ENCODE assay signal across 8 cellular contexts in the genomic region with DNA sequence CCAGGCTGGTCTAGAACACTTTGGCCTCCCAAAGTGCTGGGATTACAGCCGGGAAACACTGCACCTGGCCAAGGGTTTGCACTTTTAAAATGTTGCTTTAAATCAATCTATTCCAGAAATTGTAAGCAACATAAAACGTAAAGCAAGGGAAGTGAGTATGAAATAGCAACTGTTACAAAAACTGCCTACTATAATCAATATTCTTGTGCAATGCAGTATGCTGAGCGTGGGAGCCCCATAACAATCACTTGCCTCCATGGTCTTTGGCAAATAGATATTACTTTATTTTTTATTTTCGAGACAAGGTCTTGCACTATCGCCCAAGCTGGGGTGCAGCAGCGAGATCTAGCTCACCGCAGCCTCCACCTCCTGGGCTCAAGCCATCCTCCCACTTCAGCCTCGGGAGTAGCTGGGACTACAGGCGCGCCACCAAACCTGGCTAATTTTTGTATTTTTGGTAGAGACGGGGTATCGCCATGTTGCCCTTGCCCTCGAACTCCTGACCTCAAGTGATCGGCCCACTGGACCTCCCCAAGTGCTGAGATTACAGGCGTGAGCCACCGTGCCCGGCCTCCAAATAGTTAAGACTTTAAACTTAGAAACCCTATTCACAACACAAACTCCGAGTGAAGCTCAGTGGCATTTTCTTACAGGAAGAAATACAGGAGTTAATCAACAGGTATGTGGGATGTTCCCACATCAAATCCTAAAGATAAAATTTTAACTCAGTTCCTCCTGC. TPM values are rescaled to one million over a fixed set of nuclear protein-coding genes. Genes with fewer than 3 reads are reported as not detected.
DNase-seq lines count a peak whose midpoint lies in the region; ATAC-seq, FAIRE-seq and TF ChIP-seq lines count a peak whose summit lies in the region.

No MANE protein-coding gene starts in this region.

- H3K36me3 ChIP-seq in fibroblast of lung (ENCODE audit: control insufficient read depth, insufficient read depth, low read length): no peaks in the 10 kb centered on the region
- no peaks in the 10 kb centered on the region for H3K36me3 ChIP-seq in pancreas

- peaks cover 5% of the 10 kb centered on the region for H3K27me3 Mint-ChIP-seq in activated CD4-positive, alpha-beta T cell treated with anti-CD3 and anti-CD28 coated beads, Interleukin-2, amount 10 ng/mL, durations not matched to agents 7 days and 5 days

- DNase-seq in Right ventricle myocardium superior (peak; percentile 44), Right ventricle myocardium inferior (ENCODE audit: missing footprints) (no peak), fibroblast of lung (ENCODE audit: low read depth in 2 of 2) (no peak), pancreas (peak in 5 of 6 donors; percentile 21 to 55 (median 38)), SW 1271 (lab: John Stamatoyannopoulos, UW) (no peak), putamen (ENCODE audit: low spot score) (no peak)
- DNase-seq in activated CD4-positive, alpha-beta T cell treated with anti-CD3 and anti-CD28 coated beads, Interleukin-2, amount 10 ng/mL, durations not matched to agents 7 days and 5 days: no peak

- peaks cover 27% of the 10 kb centered on the region for H3K4me1 Mint-ChIP-seq in activated CD4-positive, alpha-beta T cell treated with anti-CD3 and anti-CD28 coated beads, Interleukin-2, amount 10 ng/mL, durations not matched to agents 7 days and 5 days

- H3K4me1 ChIP-seq in fibroblast of lung (ENCODE audit: control insufficient read depth, extremely low read depth, insufficient read depth, low read length): peaks cover 4% of the 10 kb centered on the region
- peaks cover 11 to 27% (median 16%) of the 10 kb centered on the region in 3 donors for H3K4me1 ChIP-seq in pancreas

- CTCF ChIA-PET in activated CD4-positive, alpha-beta T cell treated with anti-CD3 and anti-CD28 coated beads, Interleukin-2, amount 10 ng/mL, durations not matched to agents 7 days and 5 days (lab: Charles Lee): interaction anchor here (0.6 to 1.7 kb wide), 7 partner anchors 9 to 389 kb away, joined by 3 to 5 read pairs (median 4); no protein-coding TSS in a partner anchor

- TF ChIP-seq CTCF in fibroblast of lung (conservative IDR thresholded peaks at IDR 0.05 in 1 of 2, IDR thresholded peaks at IDR 0.05 in 1 of 2; ENCODE audit: low read depth in 1 of 2, low read length in 2 of 2) (no peak), pancreas (IDR thresholded peaks at IDR 0.05) (no peak)

- FAIRE-seq in pancreas (lab: Jason Lieb, UNC): no peak

- H3K4me3 Mint-ChIP-seq in activated CD4-positive, alpha-beta T cell treated with anti-CD3 and anti-CD28 coated beads, Interleukin-2, amount 10 ng/mL, durations not matched to agents 7 days and 5 days: peak overlapping the region; percentile 94

- intact Hi-C loops in Right ventricle myocardium superior (cut with DNase I): loop anchor here (5.0 kb wide), 1 partner anchor 615 kb away; a partner anchor contains a TSS
- intact Hi-C loops in Right ventricle myocardium inferior (cut with DNase I): no loop called here
- intact Hi-C loops in pancreas (cut with DNase I): no loop called here

- peak overlapping the region; percentile 100 for H3K27ac ChIP-seq in fibroblast of lung (ENCODE audit: insufficient read depth, low read length)
- peak overlapping the region; percentile 95 to 99 (median 96) for H3K27ac ChIP-seq in pancreas

- ATAC-seq in Right ventricle myocardium superior (ENCODE audit: poor library complexity): no peak
- no peak for ATAC-seq in Right ventricle myocardium inferior
- peak in 1 of 4 donors; percentile 0 for ATAC-seq in pancreas
- ATAC-seq in HG03039 (IDR thresholded peaks at IDR 0.05; ENCODE audit: unreplicated experiment): no peak

- H3K79me2 ChIP-seq in fibroblast of lung (ENCODE audit: control insufficient read depth, insufficient read depth, low read length): peaks cover 37% of the 10 kb centered on the region

- H3K36me3 Mint-ChIP-seq in activated CD4-positive, alpha-beta T cell treated with anti-CD3 and anti-CD28 coated beads, Interleukin-2, amount 10 ng/mL, durations not matched to agents 7 days and 5 days (ENCODE audit: low read depth): peaks cover 23% of the 10 kb centered on the region

- POLR2A ChIA-PET in activated CD4-positive, alpha-beta T cell treated with anti-CD3 and anti-CD28 coated beads, Interleukin-2, amount 10 ng/mL, durations not matched to agents 7 days and 5 days (lab: Charles Lee): no interaction called here

- H3K9ac ChIP-seq in fibroblast of lung (ENCODE audit: insufficient read depth, low read length): peak overlapping the region; percentile 57

- peaks cover 9% of the 10 kb centered on the region for H3K9me3 Mint-ChIP-seq in activated CD4-positive, alpha-beta T cell treated with anti-CD3 and anti-CD28 coated beads, Interleukin-2, amount 10 ng/mL, durations not matched to agents 7 days and 5 days

- H2AFZ ChIP-seq in fibroblast of lung (ENCODE audit: low read length): peak overlapping the region; percentile 15

- H3K27ac Mint-ChIP-seq in activated CD4-positive, alpha-beta T cell treated with anti-CD3 and anti-CD28 coated beads, Interleukin-2, amount 10 ng/mL, durations not matched to agents 7 days and 5 days: peak overlapping the region; percentile 98

- peaks cover 10% of the 10 kb centered on the region for H4K20me1 ChIP-seq in fibroblast of lung (ENCODE audit: control insufficient read depth, extremely low read depth, insufficient read depth, low read length)

- H3K4me2 ChIP-seq in fibroblast of lung (ENCODE audit: extremely low read depth, insufficient read depth, low read length): peak overlapping the region; percentile 92

- H3K4me3 ChIP-seq in fibroblast of lung (replicated peaks in 1 of 4; ENCODE audit: control extremely low read depth in 1 of 4, insufficient read depth in 1 of 4, low read depth in 3 of 4, low read length in 4 of 4) (peak overlapping the region; percentile 37 to 99 (median 65)), pancreas (peak overlapping the region; percentile 27 to 88 (median 46))

- H3K27me3 ChIP-seq in fibroblast of lung (ENCODE audit: control insufficient read depth, insufficient read depth, low read length) (no peaks in the 10 kb centered on the region), pancreas (no peaks in the 10 kb centered on the region)

- H3K9me3 ChIP-seq in fibroblast of lung (ENCODE audit: control insufficient read depth, insufficient read depth, low read depth, low read length): no peaks in the 10 kb centered on the region
- H3K9me3 ChIP-seq in pancreas: no peaks in the 10 kb centered on the region

- WGBS in pancreas, 2 donors: 10 to 11% methylated on average over 18 of the region's 18 CpGs

RNA-seq across cellular contexts. Expression of a gene that starts 1.2 kb away (rescaled TPM):
- total RNA-seq in Right ventricle myocardium superior: 16.6 TPM
- total RNA-seq in Right ventricle myocardium inferior: 16.5 TPM
- total RNA-seq in activated CD4-positive, alpha-beta T cell treated with anti-CD3 and anti-CD28 coated beads, Interleukin-2, amount 10 ng/mL, durations not matched to agents 7 days and 5 days: 10 to 100 TPM; 43.5 to 50.4 TPM
- 21.1 and 30.1 TPM in 2 replicates for total RNA-seq in fibroblast of lung
- polyA plus RNA-seq in fibroblast of lung: 10.5 and 10.8 TPM in 2 replicates
- 7.7 and 7.8 TPM in 2 replicates for polyA plus RNA-seq in fibroblast of lung (2012)
- 7.7 and 12.0 TPM in 2 replicates for polyA minus RNA-seq in fibroblast of lung (ENCODE audit: low replicate concordance)
- total RNA-seq in pancreas: 10 to 100 TPM; 17.2 to 32.6 (median 20.8) TPM
- polyA plus RNA-seq in pancreas: 10 to 100 TPM; 10.9 to 21.9 TPM

Comparison
In these comparisons a context has a peak if more than half of its experiments do, and no peak if none do; other contexts are left out.
1. DNase-seq: peak in Right ventricle myocardium superior (single experiment) and pancreas (5 of 6); none in Right ventricle myocardium inferior (single experiment), activated CD4-positive, alpha-beta T cell treated with anti-CD3 and anti-CD28 coated beads, Interleukin-2, amount 10 ng/mL, durations not matched to agents 7 days and 5 days (single experiment), fibroblast of lung (0 of 2), SW 1271 (0 of 2) and putamen (single experiment).